ENCODE assay signal across 9 cellular contexts in the genomic region with DNA sequence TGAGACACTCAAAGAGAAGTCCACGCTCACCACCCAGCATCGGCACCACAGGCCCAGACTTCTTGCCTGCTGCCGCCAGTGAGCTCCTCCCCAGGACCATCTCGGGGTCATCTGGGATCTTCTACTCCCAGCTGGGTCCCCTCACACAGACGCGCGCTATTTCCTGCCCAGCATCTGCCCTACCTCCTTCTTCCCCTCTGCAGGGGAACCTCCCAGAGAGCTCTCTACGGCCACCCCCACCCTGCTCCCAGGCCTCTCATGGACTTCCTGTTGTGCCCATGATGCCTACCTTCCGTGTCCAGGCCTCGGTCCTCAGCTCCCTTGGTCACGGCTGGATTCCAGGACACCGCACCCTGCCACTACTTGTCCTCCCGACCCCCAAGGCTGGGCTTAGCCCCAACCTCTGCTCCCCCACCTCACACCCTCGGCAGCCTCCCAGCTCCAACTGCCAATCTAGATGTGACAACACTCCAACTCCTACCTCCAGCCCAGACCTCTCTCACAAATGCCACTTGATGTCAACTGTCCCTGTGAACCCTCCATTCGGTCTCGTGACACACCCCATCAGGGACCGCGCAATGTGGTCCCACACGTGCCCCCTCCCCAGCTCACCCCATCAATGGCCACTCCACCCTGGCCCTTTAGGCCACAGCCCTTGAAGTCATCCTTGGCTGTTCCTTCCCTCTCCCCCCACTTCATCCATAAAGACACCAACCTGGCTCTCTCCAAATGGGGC. TPM values are rescaled to one million over a fixed set of nuclear protein-coding genes. Genes with fewer than 3 reads are reported as not detected.
DNase-seq lines count a peak whose midpoint lies in the region; ATAC-seq and TF ChIP-seq lines count a peak whose summit lies in the region.
"Had no signal": no experiment of that assay in that cellular context is flagged by ENCODE, and none has a peak within 500 bp of the region (broad histone marks: within the 10 kb centered on the region; RNA-seq: fewer than 3 reads in every experiment).

No MANE protein-coding gene starts in this region.

- no peaks in the 10 kb centered on the region for H3K9me3 ChIP-seq in right atrium auricular region
- H3K9me3 ChIP-seq in heart left ventricle: no peaks in the 10 kb centered on the region
- H3K9me3 ChIP-seq in upper lobe of right lung: no peaks in the 10 kb centered on the region

- H3K4me3 ChIP-seq in right atrium auricular region (no peak overlapping the region), heart left ventricle (no peak overlapping the region), upper lobe of right lung (no peak overlapping the region)

- H3K4me1 ChIP-seq in right atrium auricular region: peaks cover 0 to 14% of the 10 kb centered on the region in 2 donors
- peaks cover 0 to 34% (median 0%) of the 10 kb centered on the region in 12 donors for H3K4me1 ChIP-seq in heart left ventricle
- peaks cover 12% of the 10 kb centered on the region for H3K4me1 ChIP-seq in upper lobe of right lung

- H3K36me3 ChIP-seq in right atrium auricular region: peaks cover 67% of the 10 kb centered on the region
- H3K36me3 ChIP-seq in heart left ventricle: peaks cover 0 to 90% (median 56%) of the 10 kb centered on the region in 9 donors
- peaks cover 61% of the 10 kb centered on the region for H3K36me3 ChIP-seq in upper lobe of right lung

- intact Hi-C loops in Right ventricle myocardium superior (cut with DNase I): no loop called here
- intact Hi-C loops in heart left ventricle (cut with DNase I): no loop called here
- intact Hi-C loops in upper lobe of right lung (cut with DNase I): no loop called here

- WGBS in heart left ventricle, 4 donors: 65 to 72% (median 68%) methylated on average over 19 of the region's 19 CpGs

- DNase-seq in Right ventricle myocardium superior (no peak), right atrium auricular region (ENCODE audit: low spot score) (no peak), RWPE1 (ENCODE audit: low spot score) (no peak), heart left ventricle (peak in 1 of 5 donors; percentile 51), upper lobe of right lung (peak; percentile 57), retina (no peak), NCI-H345 treated with DMSO at 0.1 percent for 48 hours (lab: John Stamatoyannopoulos, UW; ENCODE audit: unreplicated experiment) (no peak)
- DNase-seq: NCI-H1048 had no signal

- TF ChIP-seq POLR2A in heart left ventricle (IDR thresholded peaks at IDR 0.05): no peak

- POLR2A ChIA-PET in RWPE1 (lab: Yijun Ruan, JAX; ENCODE audit: low non-redundant PET): interaction anchor here (0.6 kb wide), 1 partner anchor 8 kb away, joined by 3 read pairs; no protein-coding TSS in a partner anchor

- H3K27ac ChIP-seq in right atrium auricular region: peak overlapping the region in 1 of 2 donors; percentile 17
- H3K27ac ChIP-seq in RWPE1: peak overlapping the region; percentile 56
- peak overlapping the region in 2 of 12 donors; percentile 14 to 60 for H3K27ac ChIP-seq in heart left ventricle
- H3K27ac ChIP-seq in upper lobe of right lung: peak overlapping the region; percentile 42

- TF ChIP-seq CTCF in right atrium auricular region (IDR thresholded peaks at IDR 0.05) (no peak), RWPE1 (conservative IDR thresholded peaks at IDR 0.05; ENCODE audit: low read depth) (no peak), heart left ventricle (IDR thresholded peaks at IDR 0.05) (no peak), upper lobe of right lung (IDR thresholded peaks at IDR 0.05) (no peak)

- peak; percentile 26 for ATAC-seq in Right ventricle myocardium superior (ENCODE audit: poor library complexity)
- ATAC-seq in heart left ventricle: peak in 3 of 4 donors; percentile 15 to 43 (median 42)
- peak; percentile 70 for ATAC-seq in upper lobe of right lung
- ATAC-seq in HG03342 (IDR thresholded peaks at IDR 0.05; ENCODE audit: unreplicated experiment): no peak

- CTCF ChIA-PET in RWPE1 (lab: Yijun Ruan, JAX): no interaction called here

- no peaks in the 10 kb centered on the region for H3K27me3 ChIP-seq in right atrium auricular region
- H3K27me3 ChIP-seq in heart left ventricle: no peaks in the 10 kb centered on the region
- H3K27me3 ChIP-seq in upper lobe of right lung: no peaks in the 10 kb centered on the region

RNA-seq across cellular contexts. Expression of a gene that starts 45.3 kb away (rescaled TPM):
- total RNA-seq in Right ventricle myocardium superior: 33.6 TPM
- total RNA-seq in right atrium auricular region: 10 to 100 TPM; 29.0 to 36.3 TPM
- total RNA-seq in heart left ventricle: 10 to 100 TPM; 30.3 to 43.7 (median 31.7) TPM
- 10 to 100 TPM; 38.3 to 42.8 TPM for polyA plus RNA-seq in heart left ventricle
- 77.6 TPM for total RNA-seq in upper lobe of right lung
